1 cellular context compared by ENCODE assay signal in genomic region chr7:100428967-100429636, GRCh38.
TF ChIP-seq lines count a peak whose summit lies in the region.

No MANE protein-coding gene starts in this region.

TF ChIP-seq in HepG2, 621 proteins besides CTCF, POLR2A, EP300 and RAD21 (continued from another document and continues in another):
- TF ChIP-seq ZNF513 (CRISPR knock-in tag; conservative IDR thresholded peaks at IDR 0.05) (no peak), ZBTB1 (CRISPR knock-in tag; IDR thresholded peaks at IDR 0.05; ENCODE audit: borderline replicate concordance) (no peak), ZNF512 (CRISPR knock-in tag; IDR thresholded peaks at IDR 0.05) (no peak), ZNF639 (CRISPR knock-in tag; conservative IDR thresholded peaks at IDR 0.05) (no peak), SNAPC4 (CRISPR knock-in tag; IDR thresholded peaks at IDR 0.05) (no peak; the same call in 1 of the 2 replicates), EHMT2 (IDR thresholded peaks at IDR 0.05; ENCODE audit: borderline replicate concordance, low read depth, low read length) (no peak), FOSL2 (CRISPR knock-in tag; IDR thresholded peaks at IDR 0.05) (peak; percentile 19; the same call in 1 of the 2 replicates), ZNF83 (CRISPR knock-in tag; IDR thresholded peaks at IDR 0.05; ENCODE audit: borderline replicate concordance) (no peak), DPF2 (CRISPR knock-in tag; IDR thresholded peaks at IDR 0.05; ENCODE audit: borderline replicate concordance, low read depth) (no peak), SOX6 (IDR thresholded peaks at IDR 0.05) (no peak), SOX6 (CRISPR knock-in tag; IDR thresholded peaks at IDR 0.05) (peak; percentile 61), ZNF251 (CRISPR knock-in tag; IDR thresholded peaks at IDR 0.05) (no peak), MAZ (IDR thresholded peaks at IDR 0.05; ENCODE audit: borderline replicate concordance, low read depth, low read length) (peak; percentile 98), MAZ (CRISPR knock-in tag; IDR thresholded peaks at IDR 0.05; ENCODE audit: low read depth) (no peak), MXD3 (CRISPR knock-in tag; IDR thresholded peaks at IDR 0.05) (no peak), PHF21A (CRISPR knock-in tag; IDR thresholded peaks at IDR 0.05) (no peak), ZNF382 (CRISPR knock-in tag; IDR thresholded peaks at IDR 0.05; ENCODE audit: borderline replicate concordance) (no peak), HHEX (CRISPR knock-in tag; IDR thresholded peaks at IDR 0.05) (no peak), ZNF773 (CRISPR knock-in tag; IDR thresholded peaks at IDR 0.05; ENCODE audit: borderline replicate concordance) (no peak), RXRA (CRISPR knock-in tag; IDR thresholded peaks at IDR 0.05) (peak; percentile 50; the same call in 1 of the 2 replicates), TCF7L2 (IDR thresholded peaks at IDR 0.05; ENCODE audit: low read depth, low read length) (no peak), TOE1 (CRISPR knock-in tag; IDR thresholded peaks at IDR 0.05) (no peak), ZNF367 (CRISPR knock-in tag; IDR thresholded peaks at IDR 0.05; ENCODE audit: borderline replicate concordance) (0 out of 2 replicates have a peak, but pooled peaks have one; percentile 31), SP5 (CRISPR knock-in tag; IDR thresholded peaks at IDR 0.05; ENCODE audit: borderline replicate concordance, low read depth) (peak; percentile 84), HNRNPUL1 (IDR thresholded peaks at IDR 0.05; ENCODE audit: low read depth, low read length) (no peak), ZBTB33 (CRISPR knock-in tag; IDR thresholded peaks at IDR 0.05) (peak; percentile 10; the same call in 1 of the 2 replicates), CENPBD1 (CRISPR knock-in tag; IDR thresholded peaks at IDR 0.05; ENCODE audit: borderline replicate concordance, low read depth) (no peak), ZNF761 (CRISPR knock-in tag; conservative IDR thresholded peaks at IDR 0.05) (peak; percentile 42; the same call in 1 of the 2 replicates), RXRB (CRISPR knock-in tag; IDR thresholded peaks at IDR 0.05; ENCODE audit: borderline replicate concordance) (0 out of 2 replicates have a peak, but pooled peaks have one; percentile 41), KAT8 (CRISPR knock-in tag; IDR thresholded peaks at IDR 0.05) (no peak; the same call in 1 of the 2 replicates), ZNF34 (CRISPR knock-in tag; IDR thresholded peaks at IDR 0.05; ENCODE audit: borderline replicate concordance) (peak; percentile 14; the same call in 1 of the 2 replicates), KLF12 (CRISPR knock-in tag; IDR thresholded peaks at IDR 0.05; ENCODE audit: borderline replicate concordance) (no peak; the same call in 1 of the 2 replicates), DRAP1 (CRISPR knock-in tag; IDR thresholded peaks at IDR 0.05) (peak; percentile 84), HNRNPH1 (optimal IDR thresholded peaks at IDR 0.05; ENCODE audit: low read depth, low read length) (peak; percentile 78), E2F5 (CRISPR knock-in tag; conservative IDR thresholded peaks at IDR 0.05) (no peak), ZNF776 (CRISPR knock-in tag; IDR thresholded peaks at IDR 0.05) (no peak), ETV5 (CRISPR knock-in tag; IDR thresholded peaks at IDR 0.05; ENCODE audit: borderline replicate concordance) (peak; percentile 63), ZNF589 (CRISPR knock-in tag; conservative IDR thresholded peaks at IDR 0.05) (peak; percentile 84; the same call in 1 of the 2 replicates), NFYC (CRISPR knock-in tag; IDR thresholded peaks at IDR 0.05) (peak; percentile 40; the same call in 1 of the 2 replicates), ARID4A (CRISPR knock-in tag; IDR thresholded peaks at IDR 0.05; ENCODE audit: borderline replicate concordance) (peak; percentile 52), TMF1 (CRISPR knock-in tag; IDR thresholded peaks at IDR 0.05; ENCODE audit: low read depth) (no peak; the same call in 1 of the 2 replicates), ZBTB37 (CRISPR knock-in tag; IDR thresholded peaks at IDR 0.05) (0 out of 2 replicates have a peak, but pooled peaks have one; percentile 22)
